9 cellular contexts compared by ENCODE assay signal in genomic region chr13:40564342-40564997, GRCh38.
DNase-seq lines count a peak whose midpoint lies in the region; ATAC-seq and TF ChIP-seq lines count a peak whose summit lies in the region.
"Had no signal": no experiment of that assay in that cellular context is flagged by ENCODE, and none has a peak within 500 bp of the region (broad histone marks: within the 10 kb centered on the region; RNA-seq: fewer than 3 reads in every experiment).

No MANE protein-coding gene starts in this region.

- no peaks in the 10 kb centered on the region for H3F3A ChIP-seq in smooth muscle cell (ENCODE audit: low read depth)

- intact Hi-C loops in OCI-LY7 (cut with micrococcal nuclease; ENCODE audit: unreplicated experiment) = no loop called here

- H3K4me3 ChIP-seq in OCI-LY7 (ENCODE audit: low read depth, low read length, poor library complexity, severe bottlenecking) (no peak overlapping the region), gastroesophageal sphincter (peak overlapping the region in 1 of 2 donors; percentile 2), smooth muscle cell (no peak overlapping the region)

- H3K27ac ChIP-seq in OCI-LY7 (ENCODE audit: low read depth, low read length, poor library complexity, severe bottlenecking) (peak overlapping the region; percentile 2), gastroesophageal sphincter (peak overlapping the region in 3 of 4 donors; percentile 48 to 55 (median 53)), smooth muscle cell (ENCODE audit: low read depth) (no peak overlapping the region)
- H3K27ac ChIP-seq: 22Rv1 had no signal

- peak overlapping the region; percentile 63 for H3K4me2 ChIP-seq in OCI-LY7 (ENCODE audit: low read length)
- H3K4me2 ChIP-seq in smooth muscle cell = peak overlapping the region; percentile 71

- H4K20me1 ChIP-seq in OCI-LY7 (ENCODE audit: insufficient read depth, low read length) (peaks cover 8% of the 10 kb centered on the region; the same call in 1 of the 2 replicates), smooth muscle cell (ENCODE audit: low read depth) (peaks cover 88% of the 10 kb centered on the region)

- H2AFZ ChIP-seq in OCI-LY7 (ENCODE audit: low read length) (no peak overlapping the region), smooth muscle cell (ENCODE audit: low read depth) (no peak overlapping the region)

- TF ChIP-seq CTCF in OCI-LY7 (conservative IDR thresholded peaks at IDR 0.05; ENCODE audit: low read length) (peak; percentile 57), gastroesophageal sphincter (IDR thresholded peaks at IDR 0.05) (peak in 3 of 4 experiments; percentile 16 to 43 (median 26)), smooth muscle cell (IDR thresholded peaks at IDR 0.05; ENCODE audit: borderline replicate concordance, insufficient read depth, poor library complexity, severe bottlenecking) (no peak)

- H3K9me3 ChIP-seq in OCI-LY7 (ENCODE audit: low read length) = no peaks in the 10 kb centered on the region
- no peaks in the 10 kb centered on the region for H3K9me3 ChIP-seq in gastroesophageal sphincter
- H3K9me3 ChIP-seq in smooth muscle cell (replicated peaks; ENCODE audit: low read depth) = no peaks in the 10 kb centered on the region

- TF ChIP-seq EP300 in gastroesophageal sphincter (IDR thresholded peaks at IDR 0.05) = no peak

- peaks cover 19% of the 10 kb centered on the region for H3K36me3 ChIP-seq in OCI-LY7 (ENCODE audit: insufficient read depth, low read length)
- H3K36me3 ChIP-seq in gastroesophageal sphincter = peaks cover 0 to 11% of the 10 kb centered on the region in 2 donors
- no peaks in the 10 kb centered on the region for H3K36me3 ChIP-seq in smooth muscle cell (ENCODE audit: low read depth)

- H3K27me3 ChIP-seq in gastroesophageal sphincter (no peaks in the 10 kb centered on the region), smooth muscle cell (ENCODE audit: low read depth) (no peaks in the 10 kb centered on the region)

- CTCF ChIA-PET in OCI-LY7 (lab: Charles Lee; ENCODE audit: unreplicated experiment) = interaction anchor here (0.6 to 0.7 kb wide), 2 partner anchors 27 to 81 kb away, joined by 3 read pairs; no protein-coding TSS in a partner anchor

- no TSS peak for BruUV-seq in OCI-LY7 (replicated peaks; lab: Mats Ljungman, UMichigan)

- H3K9me2 ChIP-seq in OCI-LY7 (ENCODE audit: insufficient read depth, low read length) = no peaks in the 10 kb centered on the region

- ATAC-seq in gastroesophageal sphincter = peak; percentile 25

- no peak overlapping the region for H3K9ac ChIP-seq in smooth muscle cell (ENCODE audit: low read depth)

- H3K79me2 ChIP-seq in OCI-LY7 (ENCODE audit: insufficient read depth, low read depth, low read length) (peaks cover 99% of the 10 kb centered on the region), smooth muscle cell (ENCODE audit: low read depth) (peaks cover 36% of the 10 kb centered on the region)

- no peak for TF ChIP-seq POLR2A in gastroesophageal sphincter (IDR thresholded peaks at IDR 0.05)

- WGBS in gastroesophageal sphincter (ENCODE audit: low coverage in 1 of 2), 2 donors = 40 to 57% methylated on average over 12 to 13 of the region's 15 CpGs
- WGBS in smooth muscle cell (ENCODE audit: low lambda C conversion rate) = 73% methylated on average over 15 of the region's 15 CpGs

- peaks cover 65% of the 10 kb centered on the region for H3K4me1 ChIP-seq in OCI-LY7 (ENCODE audit: insufficient read depth, low read length, poor library complexity, severe bottlenecking)
- H3K4me1 ChIP-seq in gastroesophageal sphincter = peaks cover 3 to 78% (median 51%) of the 10 kb centered on the region in 3 donors
- peaks cover 6% of the 10 kb centered on the region for H3K4me1 ChIP-seq in smooth muscle cell (ENCODE audit: low read depth)

- DNase-seq in DMS 273 (lab: John Stamatoyannopoulos, UW; ENCODE audit: unreplicated experiment) (peak; percentile 32), DMS 273 treated with DMSO at 0.1 percent for 48 hours (lab: John Stamatoyannopoulos, UW) (no peak), OCI-LY7 (ENCODE audit: low spot score) (peak; percentile 49), smooth muscle cell (lab: John Stamatoyannopoulos, UW; ENCODE audit: unreplicated experiment) (no peak), HuH-7.5 (ENCODE audit: low spot score) (no peak), mucosa of gallbladder (ENCODE audit: low spot score) (no peak), OCI-M1 (lab: John Stamatoyannopoulos, UW) (no peak)

- POLR2A ChIA-PET in OCI-LY7 (lab: Charles Lee) = interaction anchor here (0.5 to 6.0 kb wide), 12 partner anchors 9 to 698 kb away, joined by 3 to 25 read pairs (median 5); no protein-coding TSS in a partner anchor

Comparison
In these comparisons a context has a peak if more than half of its experiments do, and no peak if none do; other contexts are left out.
1. DNase-seq: peak in DMS 273 (single experiment) and OCI-LY7 (single experiment); none in DMS 273 treated with DMSO at 0.1 percent for 48 hours (single experiment), smooth muscle cell (single experiment), HuH-7.5 (single experiment), mucosa of gallbladder (single experiment) and OCI-M1 (single experiment).